In the genomic region with DNA sequence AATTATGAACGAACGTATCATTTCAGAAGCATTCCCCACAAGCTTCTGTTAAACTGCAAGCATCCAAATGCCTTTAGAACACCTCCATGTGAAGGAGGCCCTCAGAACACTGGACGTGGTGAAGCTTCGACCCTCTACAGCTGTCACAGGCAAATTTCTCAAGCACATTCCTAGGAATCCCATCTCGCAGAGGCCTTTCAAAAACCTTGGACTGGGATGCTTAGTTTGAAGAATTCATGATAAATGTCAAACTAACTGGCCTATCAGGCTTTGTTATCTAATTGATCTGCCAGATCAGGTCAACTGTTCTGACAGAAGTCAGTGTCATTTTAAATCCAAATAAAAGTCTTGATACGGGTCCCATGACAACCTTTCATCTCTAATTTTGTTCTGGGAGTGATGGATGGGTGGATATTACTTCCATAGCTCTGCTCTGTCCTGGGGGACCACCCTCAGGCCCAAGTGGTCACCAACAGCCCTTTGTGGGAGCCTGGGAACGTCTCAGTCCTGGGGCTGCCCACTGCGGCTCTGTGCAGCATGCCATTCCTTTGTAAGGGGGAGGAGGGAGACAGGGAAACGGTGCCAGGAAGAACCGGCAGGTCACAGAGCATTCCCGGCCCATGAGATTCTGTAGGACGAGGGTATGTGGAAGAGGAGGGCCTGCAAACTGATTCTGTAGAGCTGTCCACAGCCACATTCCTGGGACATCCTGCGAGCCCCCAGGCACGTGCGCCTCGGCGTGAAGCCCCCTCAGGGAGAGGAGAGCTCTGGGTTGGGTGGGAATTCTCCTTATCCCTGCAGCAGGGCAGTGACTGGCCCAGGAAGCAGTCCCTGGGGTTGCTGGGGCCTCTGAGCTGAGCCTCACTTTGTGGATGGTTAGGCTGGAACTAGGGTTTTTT, we compare ENCODE assay signal across 1 cellular context.
TF ChIP-seq lines count a peak whose summit lies in the region.

No MANE protein-coding gene starts in this region.

TF ChIP-seq in IMR-90, 13 proteins besides CTCF, POLR2A, EP300 and RAD21:
- TF ChIP-seq RCOR1 (IDR thresholded peaks at IDR 0.05; ENCODE audit: insufficient replicate concordance, low read length) (no peak), MAZ (IDR thresholded peaks at IDR 0.05; ENCODE audit: borderline replicate concordance, low read depth, low read length) (no peak), CEBPB (IDR thresholded peaks at IDR 0.05; ENCODE audit: low read depth, low read length) (no peak), CHD1 (IDR thresholded peaks at IDR 0.05; ENCODE audit: low read depth, low read length) (no peak), NFE2L2 (IDR thresholded peaks at IDR 0.05; ENCODE audit: low read depth, low read length) (no peak), BHLHE40 (IDR thresholded peaks at IDR 0.05; ENCODE audit: low read depth, low read length) (no peak), MAFK (IDR thresholded peaks at IDR 0.05; ENCODE audit: low read depth, low read length) (no peak), MXI1 (IDR thresholded peaks at IDR 0.05; ENCODE audit: borderline replicate concordance, low read depth, low read length) (no peak), SMC3 (IDR thresholded peaks at IDR 0.05; ENCODE audit: low read depth, low read length) (no peak), FOS (IDR thresholded peaks at IDR 0.05; ENCODE audit: low read depth, low read length) (no peak), RFX5 (IDR thresholded peaks at IDR 0.05; ENCODE audit: low read depth, low read length) (no peak)
- TF ChIP-seq, protein P1, sequence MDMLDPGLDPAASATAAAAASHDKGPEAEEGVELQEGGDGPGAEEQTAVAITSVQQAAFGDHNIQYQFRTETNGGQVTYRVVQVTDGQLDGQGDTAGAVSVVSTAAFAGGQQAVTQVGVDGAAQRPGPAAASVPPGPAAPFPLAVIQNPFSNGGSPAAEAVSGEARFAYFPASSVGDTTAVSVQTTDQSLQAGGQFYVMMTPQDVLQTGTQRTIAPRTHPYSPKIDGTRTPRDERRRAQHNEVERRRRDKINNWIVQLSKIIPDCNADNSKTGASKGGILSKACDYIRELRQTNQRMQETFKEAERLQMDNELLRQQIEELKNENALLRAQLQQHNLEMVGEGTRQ (IDR thresholded peaks at IDR 0.05; ENCODE audit: low read depth, low read length) = no peak
- TF ChIP-seq, protein P2, sequence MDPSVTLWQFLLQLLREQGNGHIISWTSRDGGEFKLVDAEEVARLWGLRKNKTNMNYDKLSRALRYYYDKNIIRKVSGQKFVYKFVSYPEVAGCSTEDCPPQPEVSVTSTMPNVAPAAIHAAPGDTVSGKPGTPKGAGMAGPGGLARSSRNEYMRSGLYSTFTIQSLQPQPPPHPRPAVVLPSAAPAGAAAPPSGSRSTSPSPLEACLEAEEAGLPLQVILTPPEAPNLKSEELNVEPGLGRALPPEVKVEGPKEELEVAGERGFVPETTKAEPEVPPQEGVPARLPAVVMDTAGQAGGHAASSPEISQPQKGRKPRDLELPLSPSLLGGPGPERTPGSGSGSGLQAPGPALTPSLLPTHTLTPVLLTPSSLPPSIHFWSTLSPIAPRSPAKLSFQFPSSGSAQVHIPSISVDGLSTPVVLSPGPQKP (IDR thresholded peaks at IDR 0.05; ENCODE audit: borderline replicate concordance, low read depth, low read length) = no peak
